Comparison of ENCODE assay signal across 8 cellular contexts in the genomic region with DNA sequence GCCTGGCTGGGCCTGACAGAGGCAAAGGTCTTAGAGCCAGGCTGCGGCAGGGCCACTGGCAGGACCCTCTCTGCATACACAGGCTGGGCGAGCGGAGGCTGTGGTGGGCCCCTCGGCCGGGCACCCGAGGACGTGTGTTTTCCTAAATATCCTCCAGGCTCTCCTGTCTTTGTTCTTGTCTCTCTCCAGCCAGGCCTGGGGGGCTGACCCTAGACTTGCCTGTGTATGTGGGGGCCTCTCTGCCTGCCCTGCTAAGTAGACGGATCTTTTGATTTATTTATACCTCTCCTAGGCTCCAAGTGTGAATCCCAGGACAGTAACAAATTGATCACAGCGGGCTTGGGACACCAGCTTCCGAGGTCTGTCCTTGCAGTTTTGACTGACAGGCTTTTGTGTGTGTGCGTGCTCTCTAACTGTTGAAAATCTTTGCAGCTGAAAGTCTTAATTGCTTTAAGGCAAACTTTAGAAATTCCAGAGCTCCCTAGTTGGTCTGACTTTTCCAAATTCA. TPM values are rescaled to one million over a fixed set of nuclear protein-coding genes. Genes with fewer than 3 reads are reported as not detected.
DNase-seq lines count a peak whose midpoint lies in the region; ATAC-seq and TF ChIP-seq lines count a peak whose summit lies in the region.

No MANE protein-coding gene starts in this region.

- H3K4me3 ChIP-seq in AG04450 (ENCODE audit: low read depth, low read length): peak overlapping the region; percentile 92
- H3K4me3 ChIP-seq in IMR-90 (ENCODE audit: insufficient read depth, low read depth, low read length): peak overlapping the region; percentile 78
- H3K4me3 ChIP-seq in cardiac fibroblast (replicated peaks in 1 of 2; ENCODE audit: low read depth in 2 of 2, low read length in 2 of 2): peak overlapping the region; percentile 86 to 89
- H3K4me3 ChIP-seq in mesenchymal stem cell (ENCODE audit: insufficient read depth in 1 of 2, low read depth in 1 of 2, low read length in 2 of 2): peak overlapping the region; percentile 88 to 96
- peak overlapping the region; percentile 76 to 89 for H3K4me3 ChIP-seq in vagina
- no peak overlapping the region for H3K4me3 ChIP-seq in BE2C (ENCODE audit: low read depth, low read length)

- H3K36me3 ChIP-seq in IMR-90 (ENCODE audit: control insufficient read depth, insufficient read depth, low read length) (peaks cover 11% of the 10 kb centered on the region; the same call in 1 of the 2 replicates), mesenchymal stem cell (ENCODE audit: control insufficient read depth in 1 of 2, insufficient read depth in 2 of 2, low read depth in 1 of 2, low read length in 2 of 2) (peaks cover 10 to 11% of the 10 kb centered on the region in 2 experiments), vagina (no peaks in the 10 kb centered on the region), BE2C (no peaks in the 10 kb centered on the region)

- H2BK5ac ChIP-seq in IMR-90 (ENCODE audit: low read depth, low read length, poor library complexity, severe bottlenecking): peak overlapping the region; percentile 100
- peak overlapping the region; percentile 98 for H2BK5ac ChIP-seq in mesenchymal stem cell (ENCODE audit: low read depth, low read length, poor library complexity, severe bottlenecking)

- H4K20me1 ChIP-seq in IMR-90 (ENCODE audit: insufficient read depth, low read length): peaks cover 37% of the 10 kb centered on the region

- no peaks in the 10 kb centered on the region for H3K27me3 ChIP-seq in AG04450 (ENCODE audit: control insufficient read depth, insufficient read depth, low read length)
- H3K27me3 ChIP-seq in IMR-90 (ENCODE audit: control insufficient read depth, insufficient read depth, low read length): no peaks in the 10 kb centered on the region
- no peaks in the 10 kb centered on the region for H3K27me3 ChIP-seq in mesenchymal stem cell (ENCODE audit: control insufficient read depth in 1 of 2, insufficient read depth in 1 of 2, low read length in 2 of 2)
- H3K27me3 ChIP-seq in vagina: no peaks in the 10 kb centered on the region
- peaks cover 26% of the 10 kb centered on the region for H3K27me3 ChIP-seq in BE2C

- H4K8ac ChIP-seq in IMR-90 (ENCODE audit: low read depth in 2 of 2, low read length in 2 of 2): peak overlapping the region; percentile 91 to 95
- H4K8ac ChIP-seq in mesenchymal stem cell (ENCODE audit: low read length): peak overlapping the region; percentile 99

- H3K27ac ChIP-seq in AG04450 (ENCODE audit: low read depth, low read length) (peak overlapping the region; percentile 96), IMR-90 (ENCODE audit: insufficient read depth, low read length) (peak overlapping the region; percentile 99), mesenchymal stem cell (ENCODE audit: low read length, poor library complexity, severe bottlenecking) (peak overlapping the region; percentile 99), vagina (peak overlapping the region; percentile 95)

- CTCF ChIA-PET in AG04450 (lab: Charles Lee): no interaction called here
- CTCF ChIA-PET in IMR-90 (lab: Yijun Ruan, JAX): interaction anchor here (0.9 kb wide), 1 partner anchor 125 kb away, joined by 3 read pairs; no protein-coding TSS in a partner anchor

- peak overlapping the region; percentile 63 to 93 for H2BK12ac ChIP-seq in mesenchymal stem cell (ENCODE audit: low read length in 2 of 2)

- H3K23ac ChIP-seq in IMR-90 (ENCODE audit: low read depth, low read length) (peak overlapping the region; percentile 96), mesenchymal stem cell (ENCODE audit: low read length in 2 of 2) (peak overlapping the region; percentile 82 to 96)

- H2BK120ac ChIP-seq in IMR-90 (ENCODE audit: low read depth, low read length) (peak overlapping the region; percentile 91), mesenchymal stem cell (ENCODE audit: low read depth, low read length) (peak overlapping the region; percentile 100)

- H2BK15ac ChIP-seq in IMR-90 (ENCODE audit: low read depth, low read length) (peak overlapping the region; percentile 23; the same call in 2 of the 3 replicates), mesenchymal stem cell (ENCODE audit: low read depth, poor library complexity, severe bottlenecking) (peak overlapping the region; percentile 92)

- H3K18ac ChIP-seq in IMR-90 (ENCODE audit: low read depth, low read length) (peak overlapping the region; percentile 88), mesenchymal stem cell (ENCODE audit: low read depth in 1 of 2, low read length in 2 of 2) (peak overlapping the region; percentile 99 to 100)

- H3K9me3 ChIP-seq in AG04450 (ENCODE audit: control insufficient read depth, insufficient read depth, low read length) (no peaks in the 10 kb centered on the region; the same call in 1 of the 2 replicates), IMR-90 (ENCODE audit: control insufficient read depth, insufficient read depth, low read length) (no peaks in the 10 kb centered on the region), mesenchymal stem cell (ENCODE audit: control insufficient read depth, low read length) (no peaks in the 10 kb centered on the region), vagina (no peaks in the 10 kb centered on the region), BE2C (no peaks in the 10 kb centered on the region)

- H3K79me1 ChIP-seq in IMR-90 (ENCODE audit: low read depth in 1 of 2, low read length in 2 of 2) (peaks cover 3 to 44% of the 10 kb centered on the region in 2 experiments; a peak in 3 of 4 replicates), mesenchymal stem cell (replicated peaks; ENCODE audit: low read length, poor library complexity, severe bottlenecking) (peaks cover 2% of the 10 kb centered on the region)

- DNase-seq in AG04450 (ENCODE audit: low read depth, low spot score) (no peak), IMR-90 (no peak), cardiac fibroblast (ENCODE audit: low read depth in 2 of 2) (no peak), mesenchymal stem cell (peak; percentile 65), vagina (ENCODE audit: extremely low spot score in 2 of 2) (no peak), BE2C (no peak), GF-D8 (lab: John Stamatoyannopoulos, UW) (no peak)

- POLR2A ChIA-PET in AG04450 (lab: Yijun Ruan, JAX) (interaction anchor here (0.7 to 2.4 kb wide), 4 partner anchors 9 to 84 kb away, joined by 3 to 7 read pairs (median 5); no protein-coding TSS in a partner anchor), IMR-90 (lab: Charles Lee; ENCODE audit: unreplicated experiment) (interaction anchor here (0.5 to 0.7 kb wide), 2 partner anchors 17 to 61 kb away, joined by 3 to 10 read pairs; no protein-coding TSS in a partner anchor)

- TF ChIP-seq POLR2A in IMR-90 (IDR thresholded peaks at IDR 0.05; ENCODE audit: low read depth, low read length): peak; percentile 11; the same call in 1 of the 2 replicates
- no peak for TF ChIP-seq POLR2A in vagina (IDR thresholded peaks at IDR 0.05)

- peak overlapping the region; percentile 99 for H3K56ac ChIP-seq in IMR-90 (ENCODE audit: extremely low read depth, insufficient read depth, low read length)

- BruUV-seq in IMR-90 (replicated peaks; lab: Mats Ljungman, UMichigan): no TSS peak

- TF ChIP-seq RAD21 in IMR-90 (IDR thresholded peaks at IDR 0.05; ENCODE audit: low read length): no peak

- peak overlapping the region; percentile 99 for H3K9ac ChIP-seq in IMR-90 (ENCODE audit: low read depth, low read length)
- peak overlapping the region; percentile 99 for H3K9ac ChIP-seq in mesenchymal stem cell (ENCODE audit: low read length)

- peak; percentile 5 for ATAC-seq in IMR-90 (ENCODE audit: low read depth)
- no peak for ATAC-seq in HG03045 (IDR thresholded peaks at IDR 0.05; ENCODE audit: unreplicated experiment)

- peak overlapping the region; percentile 100 for H2AK9ac ChIP-seq in IMR-90 (replicated peaks; ENCODE audit: low read depth, low read length, poor library complexity)

- no peak for TF ChIP-seq CTCF in AG04450 (IDR thresholded peaks at IDR 0.05; ENCODE audit: low read depth, low read length)
- no peak for TF ChIP-seq CTCF in IMR-90 (conservative IDR thresholded peaks at IDR 0.05; ENCODE audit: low read depth, low read length)
- no peak for TF ChIP-seq CTCF in cardiac fibroblast (IDR thresholded peaks at IDR 0.05; ENCODE audit: low read depth, low read length)
- no peak for TF ChIP-seq CTCF in vagina (IDR thresholded peaks at IDR 0.05)
- TF ChIP-seq CTCF in BE2C (IDR thresholded peaks at IDR 0.05; ENCODE audit: low read depth, low read length): no peak

- H4K91ac ChIP-seq in IMR-90 (ENCODE audit: insufficient read depth, low read depth, low read length) (peak overlapping the region; percentile 97), mesenchymal stem cell (ENCODE audit: low read length) (peak overlapping the region; percentile 100)

- H2AFZ ChIP-seq in IMR-90 (replicated peaks; ENCODE audit: low read length, poor library complexity) (peak overlapping the region; percentile 86), mesenchymal stem cell (ENCODE audit: low read depth, low read length) (no peak overlapping the region)

- H4K5ac ChIP-seq in IMR-90 (ENCODE audit: low read depth, low read length): peak overlapping the region; percentile 87

- H3K4me1 ChIP-seq in IMR-90 (ENCODE audit: control insufficient read depth, insufficient read depth, low read length) (peaks cover 41% of the 10 kb centered on the region), mesenchymal stem cell (ENCODE audit: control insufficient read depth, insufficient read depth, low read depth, low read length) (peaks cover 39% of the 10 kb centered on the region), vagina (peaks cover 73% of the 10 kb centered on the region), BE2C (no peaks in the 10 kb centered on the region)

- intact Hi-C loops in IMR-90 (cut with micrococcal nuclease) (loop anchor here (1.0 to 10.0 kb wide), 5 partner anchors 27 to 714 kb away; no protein-coding TSS in a partner anchor), vagina (cut with DNase I) (no loop called here)

- H3K14ac ChIP-seq in IMR-90 (replicated peaks; ENCODE audit: low read depth, low read length) (peak overlapping the region; percentile 98), mesenchymal stem cell (ENCODE audit: low read length in 2 of 2) (peak overlapping the region; percentile 59 to 100)

- dilution Hi-C loops in IMR-90 (cut with HindIII; ENCODE audit: low sequenced_read_pairs, unreplicated experiment): no loop called here

- H3K9me1 ChIP-seq in IMR-90 (ENCODE audit: insufficient read depth, low read length): peaks cover 29% of the 10 kb centered on the region

- H3K4me2 ChIP-seq in IMR-90 (ENCODE audit: low read depth, low read length) (peak overlapping the region; percentile 95), mesenchymal stem cell (ENCODE audit: low read length, poor library complexity, severe bottlenecking) (peak overlapping the region; percentile 88)

- H3K4ac ChIP-seq in IMR-90 (ENCODE audit: low read depth, low read length) (peak overlapping the region; percentile 96), mesenchymal stem cell (ENCODE audit: low read depth in 1 of 2, low read length in 2 of 2) (peak overlapping the region; percentile 100)

- H2AK5ac ChIP-seq in IMR-90 (ENCODE audit: low read depth, low read length) (peak overlapping the region; percentile 96), mesenchymal stem cell (ENCODE audit: low read length, severe bottlenecking) (peak overlapping the region; percentile 89)

- WGBS in IMR-90 (ENCODE audit: extremely low coverage in 2 of 2, insufficient read length in 1 of 2), 2 experiments: 0% methylated on average over 5 of the region's 11 CpGs; no CpG with 5 or more reads in 1 of the 2 experiments
- WGBS in mesenchymal stem cell: 1% methylated on average over 11 of the region's 11 CpGs

- in situ Hi-C loops in IMR-90 (cut with MboI; ENCODE audit: low sequenced_read_pairs): no loop called here

- peak overlapping the region; percentile 69 for H2BK20ac ChIP-seq in IMR-90 (ENCODE audit: low read depth, low read length)

RNA-seq across cellular contexts. Expression of a gene that starts 1.1 kb away (rescaled TPM):
- polyA plus RNA-seq in AG04450 (2011; rRNA removed): 128 and 163 TPM in 2 replicates
- polyA minus RNA-seq in AG04450 (2011; rRNA and poly(A)+ RNA removed): 189 and 242 TPM in 2 replicates
- 77.8 and 79.9 TPM in 2 replicates for total RNA-seq in IMR-90 (2012; rRNA removed)
- 110 and 112 TPM in 2 replicates for polyA plus RNA-seq in IMR-90 (2012; rRNA removed)
- 55.9 and 71.1 TPM in 2 replicates for polyA plus RNA-seq in IMR-90 (2012; cell fraction: cytosol; rRNA removed)
- polyA plus RNA-seq in IMR-90 (2012; cell fraction: nucleus; rRNA removed; ENCODE audit: low replicate concordance): 133 and 147 TPM in 2 replicates
- 99.8 TPM for polyA plus RNA-seq in mesenchymal stem cell (2013, experiment 1 of 2)
- polyA plus RNA-seq in mesenchymal stem cell (2013, experiment 2 of 2): 97.5 TPM
- 44.4 TPM for total RNA-seq in vagina
- polyA plus RNA-seq in BE2C (2012; ENCODE audit: insufficient read depth, insufficient read length, low read depth): 0.46 TPM
